Comparison of ENCODE assay signal across 16 cellular contexts in the genomic region with DNA sequence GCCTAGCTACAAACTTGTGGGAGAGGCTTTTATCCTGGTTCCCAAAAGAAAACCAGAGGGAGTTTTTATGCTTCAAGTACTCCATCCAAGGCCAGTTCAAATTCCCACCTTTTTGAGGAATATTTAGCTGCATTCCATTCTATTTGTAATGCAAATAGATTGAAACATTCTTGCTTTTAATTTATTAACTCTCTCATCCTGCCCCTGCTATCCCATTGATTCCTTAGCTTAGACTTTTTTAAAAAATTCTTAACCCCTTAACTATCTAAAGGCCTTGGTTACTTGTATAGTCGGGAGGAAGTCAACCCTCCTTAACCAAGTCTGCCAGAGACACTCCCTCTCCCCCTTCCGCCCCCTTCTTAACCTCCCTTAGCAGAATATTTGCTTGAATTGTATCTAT. TPM values are rescaled to one million over a fixed set of nuclear protein-coding genes. Genes with fewer than 3 reads are reported as not detected.
DNase-seq lines count a peak whose midpoint lies in the region; ATAC-seq and TF ChIP-seq lines count a peak whose summit lies in the region.
"Had no signal": no experiment of that assay in that cellular context is flagged by ENCODE, and none has a peak within 500 bp of the region (broad histone marks: within the 10 kb centered on the region; RNA-seq: fewer than 3 reads in every experiment).

No MANE protein-coding gene starts in this region.

- peaks cover 56% of the 10 kb centered on the region for H3K36me3 ChIP-seq in endodermal cell (ENCODE audit: control insufficient read depth, insufficient read depth, low read length)

- H3K4me3 Mint-ChIP-seq in activated T-cell treated with anti-CD3 and anti-CD28 coated beads, Interleukin-2, amount 50 U/mL, for 24 hours: no peak overlapping the region
- H3K4me3 Mint-ChIP-seq in endodermal cell: no peak overlapping the region
- H3K4me3 Mint-ChIP-seq in progenitor cell of endocrine pancreas (ENCODE audit: low read depth): no peak overlapping the region
- H3K4me3 Mint-ChIP-seq: activated CD4-positive, alpha-beta memory T cell treated with anti-CD3 and anti-CD28 coated beads, Interleukin-2, amount 10 ng/mL, durations not matched to agents 7 days and 5 days; neural progenitor cell had no signal

- H3K27me3 Mint-ChIP-seq in activated T-cell treated with anti-CD3 and anti-CD28 coated beads, Interleukin-2, amount 50 U/mL, for 24 hours: no peaks in the 10 kb centered on the region
- H3K27me3 Mint-ChIP-seq in endodermal cell (ENCODE audit: insufficient read depth): peaks cover 14% of the 10 kb centered on the region
- no peaks in the 10 kb centered on the region for H3K27me3 Mint-ChIP-seq in progenitor cell of endocrine pancreas
- H3K27me3 Mint-ChIP-seq: activated CD4-positive, alpha-beta memory T cell treated with anti-CD3 and anti-CD28 coated beads, Interleukin-2, amount 10 ng/mL, durations not matched to agents 7 days and 5 days had no signal

- H3K36me3 Mint-ChIP-seq in activated T-cell treated with anti-CD3 and anti-CD28 coated beads, Interleukin-2, amount 50 U/mL, for 24 hours (ENCODE audit: low read depth): peaks cover 85% of the 10 kb centered on the region
- peaks cover 53% of the 10 kb centered on the region for H3K36me3 Mint-ChIP-seq in endodermal cell (ENCODE audit: low read depth)
- H3K36me3 Mint-ChIP-seq in progenitor cell of endocrine pancreas (ENCODE audit: insufficient read depth): peaks cover 30% of the 10 kb centered on the region

- TF ChIP-seq CTCF in endodermal cell (conservative IDR thresholded peaks at IDR 0.05) (no peak), progenitor cell of endocrine pancreas (IDR thresholded peaks at IDR 0.05; ENCODE audit: unreplicated experiment) (no peak)

- no peaks in the 10 kb centered on the region for H3K27me3 ChIP-seq in endodermal cell (ENCODE audit: control insufficient read depth, insufficient read depth, low read length, poor library complexity, severe bottlenecking)
- H3K27me3 ChIP-seq: neural progenitor cell, right lobe of liver, upper lobe of left lung had no signal

- DNase-seq in activated T-cell treated with anti-CD3 and anti-CD28 coated beads, Interleukin-2, amount 50 U/mL, for 24 hours: no peak
- no peak for DNase-seq in activated T-cell treated with anti-CD3 and anti-CD28 coated beads, Interleukin-2, amount 50 U/mL, for 1 hour
- DNase-seq in endodermal cell (no peak), progenitor cell of endocrine pancreas (ENCODE audit: low spot score, unreplicated experiment) (no peak)
- DNase-seq: activated CD4-positive, alpha-beta memory T cell treated with anti-CD3 and anti-CD28 coated beads, Interleukin-2, amount 10 ng/mL, durations not matched to agents 7 days and 5 days; activated gamma-delta T cell treated with Interleukin-2 at 50 U/mL for 16 hours; Caco-2; NCI-H146; right lobe of liver; SIG-M5; stimulated activated CD4-positive, alpha-beta T cell treated with anti-CD3 and anti-CD28 coated beads, Interleukin-4, amount 100 ng/mL, for 24 hours; upper lobe of left lung had no signal

- no peak overlapping the region for H3K27ac ChIP-seq in endodermal cell (ENCODE audit: low read depth, low read length)
- H3K27ac ChIP-seq: A549, neural progenitor cell, right lobe of liver, upper lobe of left lung had no signal

- H3K9me3 ChIP-seq in endodermal cell (ENCODE audit: control insufficient read depth, low read length): no peaks in the 10 kb centered on the region
- H3K9me3 ChIP-seq: A549, Caco-2, right lobe of liver, upper lobe of left lung had no signal

- no peak overlapping the region for H3K4me3 ChIP-seq in endodermal cell (ENCODE audit: low read length)
- H3K4me3 ChIP-seq: A549, neural progenitor cell, right lobe of liver, upper lobe of left lung had no signal

- no peaks in the 10 kb centered on the region for H3K4me1 ChIP-seq in endodermal cell (ENCODE audit: control insufficient read depth, insufficient read depth, low read length)

- H3K27ac Mint-ChIP-seq in activated T-cell treated with anti-CD3 and anti-CD28 coated beads, Interleukin-2, amount 50 U/mL, for 24 hours: peak overlapping the region; percentile 24
- peak overlapping the region; percentile 24 for H3K27ac Mint-ChIP-seq in endodermal cell
- peak overlapping the region; percentile 12 for H3K27ac Mint-ChIP-seq in progenitor cell of endocrine pancreas
- H3K27ac Mint-ChIP-seq: activated CD4-positive, alpha-beta memory T cell treated with anti-CD3 and anti-CD28 coated beads, Interleukin-2, amount 10 ng/mL, durations not matched to agents 7 days and 5 days; neural progenitor cell had no signal

- ATAC-seq in HG03280 (IDR thresholded peaks at IDR 0.05; ENCODE audit: unreplicated experiment) (no peak), HG02885 (IDR thresholded peaks at IDR 0.05; ENCODE audit: poor library complexity, unreplicated experiment) (no peak)
- ATAC-seq: A549, right lobe of liver had no signal

- WGBS in endodermal cell (ENCODE audit: insufficient coverage in 1 of 2, insufficient read length in 1 of 2), 2 experiments: 67 to 80% methylated on average over 2 of the region's 2 CpGs

- no peak overlapping the region for H3K9ac ChIP-seq in endodermal cell (ENCODE audit: extremely low read depth, low read length, poor library complexity, severe bottlenecking)
- H3K9ac ChIP-seq: neural progenitor cell had no signal

- H3K4me1 Mint-ChIP-seq in activated T-cell treated with anti-CD3 and anti-CD28 coated beads, Interleukin-2, amount 50 U/mL, for 24 hours (ENCODE audit: low read depth): peaks cover 64% of the 10 kb centered on the region
- H3K4me1 Mint-ChIP-seq in endodermal cell (peaks cover 24% of the 10 kb centered on the region), progenitor cell of endocrine pancreas (ENCODE audit: low read depth) (peaks cover 18% of the 10 kb centered on the region)

- no peaks in the 10 kb centered on the region for H3K9me3 Mint-ChIP-seq in activated T-cell treated with anti-CD3 and anti-CD28 coated beads, Interleukin-2, amount 50 U/mL, for 24 hours
- no peaks in the 10 kb centered on the region for H3K9me3 Mint-ChIP-seq in endodermal cell
- H3K9me3 Mint-ChIP-seq in progenitor cell of endocrine pancreas (ENCODE audit: low read depth): no peaks in the 10 kb centered on the region
- H3K9me3 Mint-ChIP-seq: activated CD4-positive, alpha-beta memory T cell treated with anti-CD3 and anti-CD28 coated beads, Interleukin-2, amount 10 ng/mL, durations not matched to agents 7 days and 5 days; neural progenitor cell had no signal

RNA-seq across cellular contexts. Expression of a gene that starts 2.5 kb away (rescaled TPM):
- total RNA-seq in endodermal cell (100 to 1,000 TPM; 113 to 124 TPM), progenitor cell of endocrine pancreas (128 and 137 TPM in 2 replicates)
- polyA plus RNA-seq in endodermal cell (2013, experiment 1 of 2): 47.9 TPM
- polyA plus RNA-seq in endodermal cell (2013, experiment 2 of 2): 41.0 TPM

RNA-seq across cellular contexts. Expression of a gene that starts 34.9 kb away (rescaled TPM):
- 100 to 1,000 TPM; 168 to 171 TPM for total RNA-seq in endodermal cell
- 115 TPM for polyA plus RNA-seq in endodermal cell (2013, experiment 1 of 2)
- 123 TPM for polyA plus RNA-seq in endodermal cell (2013, experiment 2 of 2)
- total RNA-seq in progenitor cell of endocrine pancreas: 87.3 and 97.3 TPM in 2 replicates

RNA-seq across cellular contexts. Expression of a gene that starts 43.1 kb away (rescaled TPM):
- total RNA-seq in endodermal cell: 1 to 10 TPM; 3.1 to 5.7 TPM
- polyA plus RNA-seq in endodermal cell (2013, experiment 1 of 2): 3.6 TPM
- 1.7 TPM for polyA plus RNA-seq in endodermal cell (2013, experiment 2 of 2)
- 0.43 and 0.71 TPM in 2 replicates for total RNA-seq in progenitor cell of endocrine pancreas
- total RNA-seq: activated CD4-positive, alpha-beta memory T cell treated with anti-CD3 and anti-CD28 coated beads, Interleukin-2, amount 10 ng/mL, durations not matched to agents 7 days and 5 days had no signal

RNA-seq across cellular contexts. Expression of a gene that starts 52.4 kb away (rescaled TPM):
- total RNA-seq in endodermal cell (100 to 1,000 TPM; 111 to 122 TPM), progenitor cell of endocrine pancreas (125 and 129 TPM in 2 replicates)
- polyA plus RNA-seq in endodermal cell (2013, experiment 1 of 2): 119 TPM
- polyA plus RNA-seq in endodermal cell (2013, experiment 2 of 2): 112 TPM

RNA-seq across cellular contexts. Expression of a gene that starts 53.1 kb away (rescaled TPM):
- 10 to 100 TPM; 18.0 to 18.2 TPM for total RNA-seq in endodermal cell
- polyA plus RNA-seq in endodermal cell (2013, experiment 1 of 2): 20.1 TPM
- polyA plus RNA-seq in endodermal cell (2013, experiment 2 of 2): 18.2 TPM
- total RNA-seq in progenitor cell of endocrine pancreas: 21.2 and 26.3 TPM in 2 replicates
